9 cellular contexts compared by ENCODE assay signal in the genomic region with DNA sequence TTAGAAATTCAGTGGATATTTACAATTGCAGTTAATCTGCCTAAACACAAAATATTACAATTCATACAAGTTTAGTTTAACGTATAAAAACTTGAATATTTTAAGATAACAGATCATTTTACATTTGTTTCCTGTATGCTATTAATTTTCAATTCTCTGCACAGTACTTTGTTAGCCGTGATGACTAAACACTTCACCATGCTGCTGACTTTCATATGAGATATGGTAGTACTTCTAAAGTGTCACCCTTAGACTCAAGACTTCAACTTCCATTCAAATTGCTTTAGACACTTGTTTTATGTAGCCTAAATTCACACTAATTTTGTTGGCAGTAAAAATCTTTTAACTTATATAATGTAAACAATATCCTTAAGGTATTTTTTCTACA.
A peak's percentile ranks its signal among the peaks of the same experiment; 100 is the strongest.
DNase-seq lines count a peak whose midpoint lies in the region; ATAC-seq, FAIRE-seq and TF ChIP-seq lines count a peak whose summit lies in the region.
"Had no signal": no experiment of that assay in that cellular context is flagged by ENCODE, and none has a peak within 500 bp of the region (broad histone marks: within the 10 kb centered on the region; RNA-seq: fewer than 3 reads in every experiment).

No MANE protein-coding gene starts in this region.

- no peak for FAIRE-seq in astrocyte (lab: Jason Lieb, UNC)

- H3K27me3 ChIP-seq in astrocyte (ENCODE audit: insufficient read depth, low read length) (no peaks in the 10 kb centered on the region), osteoblast (ENCODE audit: insufficient read depth, low read length) (no peaks in the 10 kb centered on the region)

- H2AFZ ChIP-seq in astrocyte (ENCODE audit: low read depth, low read length) (peak overlapping the region; percentile 39), osteoblast (ENCODE audit: low read length) (no peak overlapping the region)

- no peaks in the 10 kb centered on the region for H3K27me3 Mint-ChIP-seq in astrocyte (ENCODE audit: low read depth, unreplicated experiment)

- TF ChIP-seq CTCF in astrocyte (IDR thresholded peaks at IDR 0.05; ENCODE audit: insufficient read depth, low read depth, low read length) (no peak), osteoblast (IDR thresholded peaks at IDR 0.05; ENCODE audit: extremely low read depth, low read depth, low read length) (no peak)

- H3K79me2 ChIP-seq in astrocyte (ENCODE audit: insufficient read depth, low read length) (no peaks in the 10 kb centered on the region), osteoblast (ENCODE audit: insufficient read depth, low read length) (no peaks in the 10 kb centered on the region)

- H4K20me1 ChIP-seq in astrocyte (ENCODE audit: insufficient read depth, low read length) (no peaks in the 10 kb centered on the region), osteoblast (ENCODE audit: insufficient read depth, low read length) (no peaks in the 10 kb centered on the region)

- no peaks in the 10 kb centered on the region for H3K36me3 Mint-ChIP-seq in astrocyte (ENCODE audit: low read depth, unreplicated experiment)
- H3K36me3 Mint-ChIP-seq in activated naive CD4-positive, alpha-beta T cell treated with anti-CD3 and anti-CD28 coated beads, Interleukin-2, amount 50 U/mL, for 72 hours = peaks cover 4 to 7% of the 10 kb centered on the region in 2 donors

- peaks cover 5% of the 10 kb centered on the region for H3K4me1 ChIP-seq in astrocyte (ENCODE audit: insufficient read depth, low read length)
- no peaks in the 10 kb centered on the region for H3K4me1 ChIP-seq in osteoblast (ENCODE audit: insufficient read depth, low read length)

- H3K4me2 ChIP-seq in astrocyte (ENCODE audit: low read length) (peak overlapping the region; percentile 79), osteoblast (ENCODE audit: insufficient read depth, low read length) (peak overlapping the region; percentile 29)

- intact Hi-C loops in sciatic nerve (cut with DNase I) = no loop called here

- ATAC-seq in GM18867 (IDR thresholded peaks at IDR 0.05; ENCODE audit: unreplicated experiment) (peak; percentile 70), HG03378 (IDR thresholded peaks at IDR 0.05; ENCODE audit: unreplicated experiment) (peak; percentile 64), sciatic nerve (no peak), GM21723 (IDR thresholded peaks at IDR 0.05; ENCODE audit: unreplicated experiment) (no peak)
- no peak for ATAC-seq in activated naive CD4-positive, alpha-beta T cell treated with anti-CD3 and anti-CD28 coated beads, Interleukin-2, amount 50 U/mL, for 72 hours

- no peaks in the 10 kb centered on the region for H3K9me3 Mint-ChIP-seq in astrocyte (ENCODE audit: unreplicated experiment)
- H3K9me3 Mint-ChIP-seq in activated naive CD4-positive, alpha-beta T cell treated with anti-CD3 and anti-CD28 coated beads, Interleukin-2, amount 50 U/mL, for 72 hours = peaks cover 19 to 34% of the 10 kb centered on the region in 2 donors

- no peaks in the 10 kb centered on the region for H3K9me3 ChIP-seq in astrocyte (ENCODE audit: insufficient read depth, low read depth, low read length)
- H3K9me3 ChIP-seq in osteoblast (ENCODE audit: low read depth, low read length) = no peaks in the 10 kb centered on the region

- H3K4me3 ChIP-seq in astrocyte (ENCODE audit: insufficient read depth, low read depth, low read length) (peak overlapping the region; percentile 45), osteoblast (ENCODE audit: insufficient read depth, low read length) (peak overlapping the region; percentile 25)

- H3K27ac ChIP-seq in astrocyte (ENCODE audit: low read depth, low read length) (peak overlapping the region; percentile 35), osteoblast (ENCODE audit: low read depth, low read length) (no peak overlapping the region)

- no peaks in the 10 kb centered on the region for H3K36me3 ChIP-seq in astrocyte (ENCODE audit: insufficient read depth, low read length)
- no peaks in the 10 kb centered on the region for H3K36me3 ChIP-seq in osteoblast (ENCODE audit: insufficient read depth, low read length)

- DNase-seq in astrocyte (ENCODE audit: low read depth) = peak; percentile 52
- DNase-seq in osteoblast (ENCODE audit: insufficient read length, low spot score, missing footprints) = no peak
- no peak for DNase-seq in activated naive CD4-positive, alpha-beta T cell treated with anti-CD3 and anti-CD28 coated beads, Interleukin-2, amount 50 U/mL, for 72 hours (ENCODE audit: low spot score in 2 of 2)
- no peak for DNase-seq in NCI-H2107 (lab: John Stamatoyannopoulos, UW)
- no peak for DNase-seq in sciatic nerve (ENCODE audit: low spot score)
- DNase-seq: NCI-H1105 had no signal

- H3K4me3 Mint-ChIP-seq in astrocyte (ENCODE audit: unreplicated experiment) = no peak overlapping the region

- peak overlapping the region; percentile 13 for H3K9ac ChIP-seq in astrocyte (ENCODE audit: low read length)

- peak overlapping the region; percentile 97 for H3K27ac Mint-ChIP-seq in astrocyte (ENCODE audit: unreplicated experiment)
- no peak overlapping the region for H3K27ac Mint-ChIP-seq in activated naive CD4-positive, alpha-beta T cell treated with anti-CD3 and anti-CD28 coated beads, Interleukin-2, amount 50 U/mL, for 72 hours

- H3K4me1 Mint-ChIP-seq in astrocyte (ENCODE audit: low read depth, unreplicated experiment) = peaks cover 9% of the 10 kb centered on the region

Comparison
In these comparisons a context has a peak if more than half of its experiments do, and no peak if none do; other contexts are left out.
1. ATAC-seq: peak in GM18867 (single experiment) and HG03378 (single experiment); none in activated naive CD4-positive, alpha-beta T cell treated with anti-CD3 and anti-CD28 coated beads, Interleukin-2, amount 50 U/mL, for 72 hours (0 of 2), sciatic nerve (single experiment) and GM21723 (single experiment).